ENCODE assay signal across 25 cellular contexts in genomic region chr4:110075891-110076290, GRCh38.
"Had no signal": no experiment of that assay in that cellular context is flagged by ENCODE, and none has a peak within 500 bp of the region (broad histone marks: within the 10 kb centered on the region; RNA-seq: fewer than 3 reads in every experiment).

No MANE protein-coding gene starts in this region.

- H3K9me3 ChIP-seq: colonic mucosa, esophagus squamous epithelium, gastrocnemius medialis, heart right ventricle, left lung, lower lobe of right lung, mucosa of descending colon had no signal

- H3K27me3 ChIP-seq: colonic mucosa, esophagus squamous epithelium, gastrocnemius medialis, heart right ventricle, left lung had no signal

- H3K4me1 ChIP-seq: colonic mucosa, esophagus squamous epithelium, gastrocnemius medialis, lower lobe of right lung had no signal

- H3K27ac ChIP-seq: epithelial cell of prostate, gastrocnemius medialis, heart right ventricle, left lung, lower lobe of right lung had no signal

- H3K4me3 Mint-ChIP-seq: dendritic cell treated with granulocyte-macrophage colony-stimulating factor and Interleukin-4, amounts not matched to agents 40 ng/mL and 50 ng/mL, for 4 days; effector memory CD8-positive, alpha-beta T cell; endodermal cell; mesothelial cell of epicardium had no signal

- H3K27ac Mint-ChIP-seq: dendritic cell treated with granulocyte-macrophage colony-stimulating factor and Interleukin-4, amounts not matched to agents 40 ng/mL and 50 ng/mL, for 4 days; endodermal cell; mesothelial cell of epicardium had no signal

- H3K27me3 Mint-ChIP-seq: effector memory CD8-positive, alpha-beta T cell had no signal

- H3K4me3 ChIP-seq: colonic mucosa, esophagus squamous epithelium, gastrocnemius medialis, heart right ventricle, left lung, lower lobe of right lung, mucosa of descending colon had no signal

- ATAC-seq: effector memory CD8-positive, alpha-beta T cell; gastrocnemius medialis; heart right ventricle; left cardiac atrium; left lung; left ventricle myocardium superior; lower lobe of right lung; mucosa of descending colon had no signal

- H3K9me3 Mint-ChIP-seq: effector memory CD8-positive, alpha-beta T cell had no signal

- H3K36me3 ChIP-seq: colonic mucosa, esophagus squamous epithelium, gastrocnemius medialis, heart right ventricle, left lung, lower lobe of right lung had no signal

- FAIRE-seq: endometrium, keratinocyte had no signal

- DNase-seq: colonic mucosa; cortex of kidney; effector CD8-positive, alpha-beta T cell; effector memory CD8-positive, alpha-beta T cell; endodermal cell; erythroblast; esophagus squamous epithelium; foreskin fibroblast; foreskin melanocyte; gastrocnemius medialis; glutamatergic neuron; head of caudate nucleus; heart right ventricle; hippocampal formation; left cardiac atrium; left lung; left ventricle myocardium superior; lower lobe of right lung; mesenchymal stem cell; mucosa of descending colon had no signal
